Comparison of ENCODE assay signal across 21 cellular contexts in the genomic region with DNA sequence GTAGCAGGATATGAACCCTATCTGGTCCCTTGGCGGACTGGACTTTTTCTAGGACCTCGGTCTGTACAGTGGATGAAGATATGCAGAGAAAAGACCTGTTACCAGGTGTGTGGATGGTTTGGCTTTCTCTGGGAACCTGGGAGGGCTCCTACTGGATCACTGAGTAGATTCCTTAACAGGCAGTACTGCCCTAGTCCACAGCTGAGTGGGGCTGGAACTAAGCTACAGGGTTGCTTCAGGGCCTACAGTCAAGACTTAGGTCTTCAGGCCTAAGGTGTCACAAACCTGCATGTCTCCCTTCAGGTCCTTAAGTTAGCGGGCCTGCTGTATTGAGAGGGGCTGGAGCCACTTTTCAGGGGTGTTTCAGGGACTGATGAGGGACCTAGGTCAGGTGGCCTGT.
"Had no signal": no experiment of that assay in that cellular context is flagged by ENCODE, and none has a peak within 500 bp of the region (broad histone marks: within the 10 kb centered on the region; RNA-seq: fewer than 3 reads in every experiment).

No MANE protein-coding gene starts in this region.

- DNase-seq: IMR-90, Karpas-422, KG1, MG63, NCI-H1092, NCI-H1105 treated with DMSO at 0.1 percent for 48 hours, NCI-H1436, NCI-H187, NCI-H2029, NCI-H2081 treated with DMSO at 0.1 percent for 48 hours, NCI-H2171, NCI-H226, NCI-H446, NCI-H510A, NCI-H524 treated with DMSO at 0.1 percent for 48 hours, NCI-H69, NCI-H774, RPMI8226, SHP77 treated with DMSO at 0.1 percent for 48 hours, SJCRH30 had no signal

- ATAC-seq: SK-N-SH treated with all-trans-retinoic acid at 6 μM for 48 hours had no signal
